In the genomic region with DNA sequence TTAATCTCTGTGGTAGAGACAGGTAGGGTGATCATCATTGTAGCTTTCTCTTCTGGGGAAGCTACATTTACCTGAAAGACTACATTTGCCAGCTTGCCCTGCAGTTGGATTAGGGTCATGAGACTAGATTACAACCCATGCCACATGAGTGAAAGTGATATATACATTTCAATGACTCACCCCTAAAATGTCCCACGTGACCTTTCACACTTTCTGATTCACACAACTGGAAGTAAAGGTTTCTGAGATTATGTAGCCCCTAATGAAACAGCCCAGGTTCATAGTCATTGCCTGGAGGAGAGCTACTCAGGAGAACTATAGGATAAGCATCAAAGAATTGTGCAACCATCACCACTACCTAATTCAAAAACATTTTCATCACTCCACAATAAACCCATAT, we compare ENCODE assay signal across 26 cellular contexts. TPM values are rescaled to one million over a fixed set of nuclear protein-coding genes. Genes with fewer than 3 reads are reported as not detected.
A peak's percentile ranks its signal among the peaks of the same experiment; 100 is the strongest.
DNase-seq lines count a peak whose midpoint lies in the region; ATAC-seq and TF ChIP-seq lines count a peak whose summit lies in the region.
"Had no signal": no experiment of that assay in that cellular context is flagged by ENCODE, and none has a peak within 500 bp of the region (broad histone marks: within the 10 kb centered on the region; RNA-seq: fewer than 3 reads in every experiment).

No MANE protein-coding gene starts in this region.

- H3K4me1 ChIP-seq in sigmoid colon (no peaks in the 10 kb centered on the region), stomach (no peaks in the 10 kb centered on the region)
- H3K4me1 ChIP-seq: Caco-2, Peyer's patch, SJCRH30 had no signal

- no peak for TF ChIP-seq CTCF in sigmoid colon (IDR thresholded peaks at IDR 0.05)
- no peak for TF ChIP-seq CTCF in stomach (IDR thresholded peaks at IDR 0.05)

- ATAC-seq in activated naive CD4-positive, alpha-beta T cell treated with anti-CD3 and anti-CD28 coated beads, Interleukin-2, amount 50 U/mL, for 72 hours, result peak; percentile 97
- peak; percentile 26 for ATAC-seq in activated T-helper 17 cell treated with anti-CD3 and anti-CD28 coated beads, Interleukin-2, amount 50 U/mL, for 72 hours (replicated peaks)
- peak; percentile 92 for ATAC-seq in stimulated activated naive CD8-positive, alpha-beta T cell treated with anti-CD3 and anti-CD28 coated beads, Interleukin-15, Interleukin-2, amounts not matched to agents 100 U/mL and 50 U/mL, for 24 hours

- no peak overlapping the region for H3K27ac Mint-ChIP-seq in activated naive CD4-positive, alpha-beta T cell treated with anti-CD3 and anti-CD28 coated beads, Interleukin-2, amount 50 U/mL, for 72 hours
- H3K27ac Mint-ChIP-seq in activated T-helper 17 cell treated with anti-CD3 and anti-CD28 coated beads, Interleukin-2, amount 50 U/mL, for 72 hours, result no peak overlapping the region
- H3K27ac Mint-ChIP-seq: CD4-positive, alpha-beta memory T cell; IgD-negative memory B cell had no signal

- 65 to 72% methylated on average over 1 of the region's 1 CpG for WGBS in sigmoid colon, 2 donors
- WGBS in stomach, 5 donors, result 46 to 92% (median 65%) methylated on average over 1 of the region's 1 CpG

- H3K4me1 Mint-ChIP-seq in activated T-helper 17 cell treated with anti-CD3 and anti-CD28 coated beads, Interleukin-2, amount 50 U/mL, for 72 hours, result no peaks in the 10 kb centered on the region
- H3K4me1 Mint-ChIP-seq: CD4-positive, alpha-beta memory T cell; IgD-negative memory B cell had no signal

- TF ChIP-seq POLR2A in sigmoid colon (IDR thresholded peaks at IDR 0.05) (no peak), stomach (IDR thresholded peaks at IDR 0.05) (no peak)

- no peaks in the 10 kb centered on the region for H3K27me3 Mint-ChIP-seq in activated T-helper 17 cell treated with anti-CD3 and anti-CD28 coated beads, Interleukin-2, amount 50 U/mL, for 72 hours
- H3K27me3 Mint-ChIP-seq: IgD-negative memory B cell had no signal

- H3K36me3 Mint-ChIP-seq in activated naive CD4-positive, alpha-beta T cell treated with anti-CD3 and anti-CD28 coated beads, Interleukin-2, amount 50 U/mL, for 72 hours, result peaks cover 10% of the 10 kb centered on the region in 2 donors
- no peaks in the 10 kb centered on the region for H3K36me3 Mint-ChIP-seq in activated T-helper 17 cell treated with anti-CD3 and anti-CD28 coated beads, Interleukin-2, amount 50 U/mL, for 72 hours (ENCODE audit: low read depth)

- H3K4me3 ChIP-seq in sigmoid colon (no peak overlapping the region), stomach (no peak overlapping the region)
- H3K4me3 ChIP-seq: BLaER1 treated with 17β-estradiol and CSF1 and Interleukin-3, amounts not matched to agents 10 nM and 100 nM; Peyer's patch; SJCRH30 had no signal

- TF ChIP-seq EP300 in sigmoid colon (IDR thresholded peaks at IDR 0.05) (no peak), stomach (IDR thresholded peaks at IDR 0.05) (no peak)

- no peaks in the 10 kb centered on the region for H3K36me3 ChIP-seq in sigmoid colon
- no peaks in the 10 kb centered on the region for H3K36me3 ChIP-seq in stomach
- H3K36me3 ChIP-seq: BLaER1 treated with 17β-estradiol and CSF1 and Interleukin-3, amounts not matched to agents 10 nM and 100 nM; Peyer's patch; SJCRH30 had no signal

- intact Hi-C loops in sigmoid colon (cut with DNase I), result no loop called here
- intact Hi-C loops in stomach (cut with DNase I; ENCODE audit: low total_unique reads), result no loop called here

- H3K27me3 ChIP-seq in sigmoid colon (no peaks in the 10 kb centered on the region), stomach (no peaks in the 10 kb centered on the region)
- H3K27me3 ChIP-seq: BLaER1 treated with 17β-estradiol and CSF1 and Interleukin-3, amounts not matched to agents 10 nM and 100 nM; Peyer's patch; SJCRH30 had no signal

- DNase-seq in activated naive CD4-positive, alpha-beta T cell treated with anti-CD3 and anti-CD28 coated beads, Interleukin-2, amount 50 U/mL, for 72 hours (ENCODE audit: low spot score in 2 of 2), result no peak
- no peak for DNase-seq in activated naive CD4-positive, alpha-beta T cell treated with Interleukin-2 at 50 U/mL for 16 hours
- peak; percentile 1 for DNase-seq in HCEC 1CT
- DNase-seq in stimulated activated naive CD8-positive, alpha-beta T cell treated with anti-CD3 and anti-CD28 coated beads, Interleukin-15, Interleukin-2, amounts not matched to agents 100 U/mL and 50 U/mL, for 24 hours, result no peak
- no peak for DNase-seq in sigmoid colon
- no peak for DNase-seq in stomach
- DNase-seq in putamen (ENCODE audit: low spot score), result no peak
- DNase-seq: ACHN; Caco-2; CD4-positive, alpha-beta memory T cell; DMS 273 treated with DMSO at 0.1 percent for 48 hours; DMS79 treated with DMSO at 0.1 percent for 48 hours; GOT3; Kasumi-1; MM.1S; NCI-H1092 treated with DMSO at 0.1 percent for 48 hours; NCI-H146; NCI-H2029 treated with DMSO at 0.1 percent for 48 hours; NCI-H226; NCI-H510A treated with DMSO at 0.1 percent for 48 hours; NCI-H748 treated with DMSO at 0.1 percent for 48 hours; Peyer's patch; SJCRH30 had no signal

- H3K4me3 Mint-ChIP-seq in activated T-helper 17 cell treated with anti-CD3 and anti-CD28 coated beads, Interleukin-2, amount 50 U/mL, for 72 hours, result no peak overlapping the region
- H3K4me3 Mint-ChIP-seq: CD4-positive, alpha-beta memory T cell; IgD-negative memory B cell had no signal

- H3K27ac ChIP-seq in sigmoid colon, result no peak overlapping the region
- H3K27ac ChIP-seq in stomach, result no peak overlapping the region
- H3K27ac ChIP-seq: BLaER1 treated with 17β-estradiol and CSF1 and Interleukin-3, amounts not matched to agents 10 nM and 100 nM; Peyer's patch; SJCRH30 had no signal

- H3K9me3 ChIP-seq in sigmoid colon, result peaks cover 3 to 14% (median 8%) of the 10 kb centered on the region in 4 donors
- peaks cover 0 to 35% (median 29%) of the 10 kb centered on the region in 4 donors for H3K9me3 ChIP-seq in stomach
- H3K9me3 ChIP-seq: Peyer's patch had no signal

- H3K9me3 Mint-ChIP-seq in activated naive CD4-positive, alpha-beta T cell treated with anti-CD3 and anti-CD28 coated beads, Interleukin-2, amount 50 U/mL, for 72 hours, result peaks cover 11 to 14% of the 10 kb centered on the region in 2 donors
- peaks cover 9% of the 10 kb centered on the region for H3K9me3 Mint-ChIP-seq in activated T-helper 17 cell treated with anti-CD3 and anti-CD28 coated beads, Interleukin-2, amount 50 U/mL, for 72 hours

RNA-seq across cellular contexts. Expression of a gene that starts 17.8 kb away (rescaled TPM):
- not detected for total RNA-seq in activated naive CD4-positive, alpha-beta T cell treated with anti-CD3 and anti-CD28 coated beads, Interleukin-2, amount 50 U/mL, for 72 hours
- total RNA-seq in activated T-helper 17 cell treated with anti-CD3 and anti-CD28 coated beads, Interleukin-2, amount 50 U/mL, for 72 hours, result not detected
- not detected for total RNA-seq in sigmoid colon
- not detected for polyA plus RNA-seq in sigmoid colon
- total RNA-seq in stomach, result not detected
- under 1 TPM in 1 of 3 donors, not detected in 2; 0.45 TPM for polyA plus RNA-seq in stomach
- total RNA-seq: Caco-2; CD4-positive, alpha-beta memory T cell; Peyer's patch; SJCRH30 had no signal
- polyA plus RNA-seq: CD4-positive, alpha-beta memory T cell; IgD-negative memory B cell had no signal

RNA-seq across cellular contexts. Expression of a gene that starts 27.5 kb away (rescaled TPM):
- 10 to 100 TPM in 1 of 2 donors, 1 to 10 TPM in 1; 8.4 to 13.6 TPM for total RNA-seq in activated naive CD4-positive, alpha-beta T cell treated with anti-CD3 and anti-CD28 coated beads, Interleukin-2, amount 50 U/mL, for 72 hours
- 10 to 100 TPM in 1 of 2 donors, 1 to 10 TPM in 1; 9.9 to 16.3 TPM for total RNA-seq in activated T-helper 17 cell treated with anti-CD3 and anti-CD28 coated beads, Interleukin-2, amount 50 U/mL, for 72 hours
- total RNA-seq in sigmoid colon, result 10 to 100 TPM; 22.5 to 27.5 (median 24.0) TPM
- polyA plus RNA-seq in sigmoid colon, result 1 to 10 TPM; 2.4 to 7.9 (median 7.3) TPM
- 100 to 1,000 TPM in 1 of 5 donors, 10 to 100 TPM in 3, 1 to 10 TPM in 1; 3.2 to 123 (median 34.4) TPM for total RNA-seq in stomach
- polyA plus RNA-seq in stomach, result 1 to 10 TPM; 4.9 to 9.2 (median 7.4) TPM

Comparison
In these comparisons a context has a peak if more than half of its experiments do, and no peak if none do; other contexts are left out.
1. ATAC-seq: peak in every context shown above with its lines; median percentile 97 in activated naive CD4-positive, alpha-beta T cell treated with anti-CD3 and anti-CD28 coated beads, Interleukin-2, amount 50 U/mL, for 72 hours; 92 in stimulated activated naive CD8-positive, alpha-beta T cell treated with anti-CD3 and anti-CD28 coated beads, Interleukin-15, Interleukin-2, amounts not matched to agents 100 U/mL and 50 U/mL, for 24 hours; 26 in activated T-helper 17 cell treated with anti-CD3 and anti-CD28 coated beads, Interleukin-2, amount 50 U/mL, for 72 hours.